Comparison of ENCODE assay signal across 1 cellular context in genomic region chr1:189752461-189752860, GRCh38.
TF ChIP-seq lines count a peak whose summit lies in the region.

No MANE protein-coding gene starts in this region.

TF ChIP-seq in GM23338, 12 proteins besides CTCF, POLR2A, EP300 and RAD21 (continued from another document):
- TF ChIP-seq, protein P1, sequence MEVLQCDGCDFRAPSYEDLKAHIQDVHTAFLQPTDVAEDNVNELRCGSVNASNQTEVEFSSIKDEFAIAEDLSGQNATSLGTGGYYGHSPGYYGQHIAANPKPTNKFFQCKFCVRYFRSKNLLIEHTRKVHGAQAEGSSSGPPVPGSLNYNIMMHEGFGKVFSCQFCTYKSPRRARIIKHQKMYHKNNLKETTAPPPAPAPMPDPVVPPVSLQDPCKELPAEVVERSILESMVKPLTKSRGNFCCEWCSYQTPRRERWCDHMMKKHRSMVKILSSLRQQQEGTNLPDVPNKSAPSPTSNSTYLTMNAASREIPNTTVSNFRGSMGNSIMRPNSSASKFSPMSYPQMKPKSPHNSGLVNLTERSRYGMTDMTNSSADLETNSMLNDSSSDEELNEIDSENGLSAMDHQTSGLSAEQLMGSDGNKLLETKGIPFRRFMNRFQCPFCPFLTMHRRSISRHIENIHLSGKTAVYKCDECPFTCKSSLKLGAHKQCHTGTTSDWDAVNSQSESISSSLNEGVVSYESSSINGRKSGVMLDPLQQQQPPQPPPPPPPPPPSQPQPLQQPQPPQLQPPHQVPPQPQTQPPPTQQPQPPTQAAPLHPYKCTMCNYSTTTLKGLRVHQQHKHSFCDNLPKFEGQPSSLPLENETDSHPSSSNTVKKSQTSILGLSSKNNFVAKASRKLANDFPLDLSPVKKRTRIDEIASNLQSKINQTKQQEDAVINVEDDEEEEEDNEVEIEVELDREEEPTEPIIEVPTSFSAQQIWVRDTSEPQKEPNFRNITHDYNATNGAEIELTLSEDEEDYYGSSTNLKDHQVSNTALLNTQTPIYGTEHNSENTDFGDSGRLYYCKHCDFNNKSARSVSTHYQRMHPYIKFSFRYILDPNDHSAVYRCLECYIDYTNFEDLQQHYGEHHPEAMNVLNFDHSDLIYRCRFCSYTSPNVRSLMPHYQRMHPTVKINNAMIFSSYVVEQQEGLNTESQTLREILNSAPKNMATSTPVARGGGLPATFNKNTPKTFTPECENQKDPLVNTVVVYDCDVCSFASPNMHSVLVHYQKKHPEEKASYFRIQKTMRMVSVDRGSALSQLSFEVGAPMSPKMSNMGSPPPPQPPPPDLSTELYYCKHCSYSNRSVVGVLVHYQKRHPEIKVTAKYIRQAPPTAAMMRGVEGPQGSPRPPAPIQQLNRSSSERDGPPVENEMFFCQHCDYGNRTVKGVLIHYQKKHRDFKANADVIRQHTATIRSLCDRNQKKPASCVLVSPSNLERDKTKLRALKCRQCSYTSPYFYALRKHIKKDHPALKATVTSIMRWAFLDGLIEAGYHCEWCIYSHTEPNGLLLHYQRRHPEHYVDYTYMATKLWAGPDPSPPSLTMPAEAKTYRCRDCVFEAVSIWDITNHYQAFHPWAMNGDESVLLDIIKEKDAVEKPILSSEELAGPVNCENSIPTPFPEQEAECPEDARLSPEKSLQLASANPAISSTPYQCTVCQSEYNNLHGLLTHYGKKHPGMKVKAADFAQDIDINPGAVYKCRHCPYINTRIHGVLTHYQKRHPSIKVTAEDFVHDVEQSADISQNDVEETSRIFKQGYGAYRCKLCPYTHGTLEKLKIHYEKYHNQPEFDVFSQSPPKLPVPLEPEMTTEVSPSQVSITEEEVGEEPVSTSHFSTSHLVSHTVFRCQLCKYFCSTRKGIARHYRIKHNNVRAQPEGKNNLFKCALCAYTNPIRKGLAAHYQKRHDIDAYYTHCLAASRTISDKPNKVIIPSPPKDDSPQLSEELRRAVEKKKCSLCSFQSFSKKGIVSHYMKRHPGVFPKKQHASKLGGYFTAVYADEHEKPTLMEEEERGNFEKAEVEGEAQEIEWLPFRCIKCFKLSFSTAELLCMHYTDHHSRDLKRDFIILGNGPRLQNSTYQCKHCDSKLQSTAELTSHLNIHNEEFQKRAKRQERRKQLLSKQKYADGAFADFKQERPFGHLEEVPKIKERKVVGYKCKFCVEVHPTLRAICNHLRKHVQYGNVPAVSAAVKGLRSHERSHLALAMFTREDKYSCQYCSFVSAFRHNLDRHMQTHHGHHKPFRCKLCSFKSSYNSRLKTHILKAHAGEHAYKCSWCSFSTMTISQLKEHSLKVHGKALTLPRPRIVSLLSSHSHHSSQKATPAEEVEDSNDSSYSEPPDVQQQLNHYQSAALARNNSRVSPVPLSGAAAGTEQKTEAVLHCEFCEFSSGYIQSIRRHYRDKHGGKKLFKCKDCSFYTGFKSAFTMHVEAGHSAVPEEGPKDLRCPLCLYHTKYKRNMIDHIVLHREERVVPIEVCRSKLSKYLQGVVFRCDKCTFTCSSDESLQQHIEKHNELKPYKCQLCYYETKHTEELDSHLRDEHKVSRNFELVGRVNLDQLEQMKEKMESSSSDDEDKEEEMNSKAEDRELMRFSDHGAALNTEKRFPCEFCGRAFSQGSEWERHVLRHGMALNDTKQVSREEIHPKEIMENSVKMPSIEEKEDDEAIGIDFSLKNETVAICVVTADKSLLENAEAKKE (CRISPR knock-in tag; IDR thresholded peaks at IDR 0.05): no peak
- no peak for TF ChIP-seq EZH2 (IDR thresholded peaks at IDR 0.05; ENCODE audit: low read depth, unreplicated experiment)
TF ChIP-seq in GM23338: peak in this region for 0.
